ENCODE assay signal across 27 cellular contexts in genomic region chr7:69714886-69715571, GRCh38.
A peak's percentile ranks its signal among the peaks of the same experiment; 100 is the strongest.
DNase-seq lines count a peak whose midpoint lies in the region; ATAC-seq and TF ChIP-seq lines count a peak whose summit lies in the region.
"Had no signal": no experiment of that assay in that cellular context is flagged by ENCODE, and none has a peak within 500 bp of the region (broad histone marks: within the 10 kb centered on the region; RNA-seq: fewer than 3 reads in every experiment).

No MANE protein-coding gene starts in this region.

- H3K27me3 ChIP-seq in smooth muscle cell (ENCODE audit: low read depth), result peaks cover 20% of the 10 kb centered on the region
- H3K27me3 ChIP-seq: BLaER1, sigmoid colon, thyroid gland had no signal

- POLR2A ChIA-PET in activated CD4-positive, alpha-beta T cell treated with anti-CD3 and anti-CD28 coated beads, Interleukin-2, amount 10 ng/mL, durations not matched to agents 7 days and 5 days (lab: Charles Lee), result interaction anchor here (0.6 kb wide), 1 partner anchor 158 kb away, joined by 4 read pairs; no protein-coding TSS in a partner anchor

- H2AFZ ChIP-seq in smooth muscle cell (ENCODE audit: low read depth), result no peak overlapping the region

- peak overlapping the region; percentile 30 for H3K4me2 ChIP-seq in smooth muscle cell
- H3K4me2 ChIP-seq: BLaER1 had no signal

- CTCF ChIA-PET in activated CD4-positive, alpha-beta T cell treated with anti-CD3 and anti-CD28 coated beads, Interleukin-2, amount 10 ng/mL, durations not matched to agents 7 days and 5 days (lab: Charles Lee), result no interaction called here

- H3K4me3 ChIP-seq in smooth muscle cell, result no peak overlapping the region
- H3K4me3 ChIP-seq: BLaER1, sigmoid colon, thyroid gland had no signal

- peaks cover 2% of the 10 kb centered on the region for H3K27me3 Mint-ChIP-seq in activated CD4-positive, alpha-beta T cell treated with anti-CD3 and anti-CD28 coated beads, Interleukin-2, amount 10 ng/mL, durations not matched to agents 7 days and 5 days
- H3K27me3 Mint-ChIP-seq: IgD-negative memory B cell had no signal

- DNase-seq in smooth muscle cell (lab: John Stamatoyannopoulos, UW; ENCODE audit: unreplicated experiment), result no peak
- DNase-seq in hepatic stellate cell (ENCODE audit: low spot score), result no peak
- no peak for DNase-seq in activated CD4-positive, alpha-beta T cell treated with anti-CD3 and anti-CD28 coated beads, Interleukin-2, amount 10 ng/mL, durations not matched to agents 7 days and 5 days
- DNase-seq: activated CD4-positive, alpha-beta memory T cell treated with anti-CD3 and anti-CD28 coated beads, Interleukin-2, amount 10 ng/mL, durations not matched to agents 7 days and 5 days; activated CD4-positive, alpha-beta T cell treated with anti-CD3 and anti-CD28 coated beads for 1 hour; activated CD8-positive, alpha-beta memory T cell treated with anti-CD3 and anti-CD28 coated beads, Interleukin-2, amount 50 U/mL, for 4 hours; amygdala; DMS53; HCEC 1CT; immature natural killer cell; NCI-H1048; NCI-H1694; NCI-H2171 treated with DMSO at 0.1 percent for 48 hours; NCI-H510A; sigmoid colon; stimulated activated CD4-positive, alpha-beta T cell treated with anti-CD3 and anti-CD28 coated beads, Interleukin-4, amount 100 ng/mL, for 24 hours; thyroid gland had no signal

- no peak overlapping the region for H3K4me3 Mint-ChIP-seq in activated CD4-positive, alpha-beta T cell treated with anti-CD3 and anti-CD28 coated beads, Interleukin-2, amount 10 ng/mL, durations not matched to agents 7 days and 5 days
- H3K4me3 Mint-ChIP-seq: activated CD4-positive, alpha-beta memory T cell treated with anti-CD3 and anti-CD28 coated beads, Interleukin-2, amount 10 ng/mL, durations not matched to agents 7 days and 5 days; activated naive CD4-positive, alpha-beta T cell treated with anti-CD3 and anti-CD28 coated beads, Interleukin-2, amount 50 U/mL, for 24 hours; activated T-helper 1 cell treated with anti-CD3 and anti-CD28 coated beads, Interleukin-12 subunit alpha, Interleukin-12 subunit beta, Interleukin-2, Interleukin-4 antibody, amounts not matched to agents 30 ng/mL and 10 ng/mL and 1 ng/mL, durations not matched to agents 14 hours and 24 hours and 36 hours; IgD-negative memory B cell; immature natural killer cell; natural killer cell treated with Interleukin-12 subunit alpha and Interleukin-12 subunit beta and Interleukin-15 and Interleukin-18, amount 100 ng/mL, for 72 hours; T-helper 2 cell treated with Interferon-gamma antibody and Interleukin-4, amounts not matched to agents 5 μg/mL and 100 μg/mL, for 36 hours had no signal

- TF ChIP-seq CTCF in smooth muscle cell (IDR thresholded peaks at IDR 0.05; ENCODE audit: borderline replicate concordance, insufficient read depth, poor library complexity, severe bottlenecking), result no peak

- H3K27ac Mint-ChIP-seq in activated CD4-positive, alpha-beta T cell treated with anti-CD3 and anti-CD28 coated beads, Interleukin-2, amount 10 ng/mL, durations not matched to agents 7 days and 5 days, result no peak overlapping the region
- H3K27ac Mint-ChIP-seq: activated CD4-positive, alpha-beta memory T cell treated with anti-CD3 and anti-CD28 coated beads, Interleukin-2, amount 10 ng/mL, durations not matched to agents 7 days and 5 days; activated naive CD4-positive, alpha-beta T cell treated with anti-CD3 and anti-CD28 coated beads, Interleukin-2, amount 50 U/mL, for 24 hours; activated T-helper 1 cell treated with anti-CD3 and anti-CD28 coated beads, Interleukin-12 subunit alpha, Interleukin-12 subunit beta, Interleukin-2, Interleukin-4 antibody, amounts not matched to agents 30 ng/mL and 10 ng/mL and 1 ng/mL, durations not matched to agents 14 hours and 24 hours and 36 hours; IgD-negative memory B cell; immature natural killer cell; natural killer cell treated with Interleukin-12 subunit alpha and Interleukin-12 subunit beta and Interleukin-15 and Interleukin-18, amount 100 ng/mL, for 72 hours; T-helper 2 cell treated with Interferon-gamma antibody and Interleukin-4, amounts not matched to agents 5 μg/mL and 100 μg/mL, for 36 hours had no signal

- no peaks in the 10 kb centered on the region for H3K9me3 Mint-ChIP-seq in activated CD4-positive, alpha-beta T cell treated with anti-CD3 and anti-CD28 coated beads, Interleukin-2, amount 10 ng/mL, durations not matched to agents 7 days and 5 days
- H3K9me3 Mint-ChIP-seq: activated CD4-positive, alpha-beta memory T cell treated with anti-CD3 and anti-CD28 coated beads, Interleukin-2, amount 10 ng/mL, durations not matched to agents 7 days and 5 days; activated naive CD4-positive, alpha-beta T cell treated with anti-CD3 and anti-CD28 coated beads, Interleukin-2, amount 50 U/mL, for 24 hours; activated T-helper 1 cell treated with anti-CD3 and anti-CD28 coated beads, Interleukin-12 subunit alpha, Interleukin-12 subunit beta, Interleukin-2, Interleukin-4 antibody, amounts not matched to agents 30 ng/mL and 10 ng/mL and 1 ng/mL, durations not matched to agents 14 hours and 24 hours and 36 hours; immature natural killer cell; natural killer cell treated with Interleukin-12 subunit alpha and Interleukin-12 subunit beta and Interleukin-15 and Interleukin-18, amount 100 ng/mL, for 72 hours; T-helper 2 cell treated with Interferon-gamma antibody and Interleukin-4, amounts not matched to agents 5 μg/mL and 100 μg/mL, for 36 hours had no signal

- H3K36me3 Mint-ChIP-seq in activated CD4-positive, alpha-beta T cell treated with anti-CD3 and anti-CD28 coated beads, Interleukin-2, amount 10 ng/mL, durations not matched to agents 7 days and 5 days (ENCODE audit: low read depth), result no peaks in the 10 kb centered on the region
- H3K36me3 Mint-ChIP-seq: activated naive CD4-positive, alpha-beta T cell treated with anti-CD3 and anti-CD28 coated beads, Interleukin-2, amount 50 U/mL, for 24 hours; IgD-negative memory B cell; immature natural killer cell; natural killer cell treated with Interleukin-12 subunit alpha and Interleukin-12 subunit beta and Interleukin-15 and Interleukin-18, amount 100 ng/mL, for 72 hours had no signal

- no peak overlapping the region for H3K9ac ChIP-seq in smooth muscle cell (ENCODE audit: low read depth)
- H3K9ac ChIP-seq: BLaER1 had no signal

- peak; percentile 81 for ATAC-seq in GM18498 (IDR thresholded peaks at IDR 0.05; ENCODE audit: unreplicated experiment)
- peak; percentile 65 for ATAC-seq in GM21367 (IDR thresholded peaks at IDR 0.05; ENCODE audit: unreplicated experiment)
- peak; percentile 56 for ATAC-seq in HG03469 (IDR thresholded peaks at IDR 0.05; ENCODE audit: unreplicated experiment)
- no peak for ATAC-seq in GM18505 (IDR thresholded peaks at IDR 0.05; ENCODE audit: unreplicated experiment)
- ATAC-seq: natural killer cell treated with Interleukin-12 subunit alpha and Interleukin-12 subunit beta and Interleukin-15 and Interleukin-18, amount 100 ng/mL, for 72 hours had no signal

- no peaks in the 10 kb centered on the region for H3K4me1 Mint-ChIP-seq in activated CD4-positive, alpha-beta T cell treated with anti-CD3 and anti-CD28 coated beads, Interleukin-2, amount 10 ng/mL, durations not matched to agents 7 days and 5 days
- H3K4me1 Mint-ChIP-seq: activated CD4-positive, alpha-beta memory T cell treated with anti-CD3 and anti-CD28 coated beads, Interleukin-2, amount 10 ng/mL, durations not matched to agents 7 days and 5 days; activated naive CD4-positive, alpha-beta T cell treated with anti-CD3 and anti-CD28 coated beads, Interleukin-2, amount 50 U/mL, for 24 hours; IgD-negative memory B cell; immature natural killer cell had no signal

- TF ChIP-seq POLR2A in GM18505 (IDR thresholded peaks at IDR 0.05; ENCODE audit: borderline replicate concordance, extremely low read depth, insufficient read depth, insufficient read length), result no peak

- no peaks in the 10 kb centered on the region for H3K9me3 ChIP-seq in smooth muscle cell (replicated peaks; ENCODE audit: low read depth)
- H3K9me3 ChIP-seq: BLaER1, sigmoid colon, thyroid gland had no signal

- 41% methylated on average over 2 of the region's 2 CpGs for WGBS in smooth muscle cell (ENCODE audit: low lambda C conversion rate)

- no peak overlapping the region for H3K27ac ChIP-seq in smooth muscle cell (ENCODE audit: low read depth)
- H3K27ac ChIP-seq: BLaER1, sigmoid colon, thyroid gland had no signal

- no peaks in the 10 kb centered on the region for H3K36me3 ChIP-seq in smooth muscle cell (ENCODE audit: low read depth)
- H3K36me3 ChIP-seq: BLaER1, sigmoid colon, thyroid gland had no signal

- H3K79me2 ChIP-seq in smooth muscle cell (ENCODE audit: low read depth), result no peaks in the 10 kb centered on the region

- peaks cover 98% of the 10 kb centered on the region for H4K20me1 ChIP-seq in smooth muscle cell (ENCODE audit: low read depth)

- H3F3A ChIP-seq in smooth muscle cell (ENCODE audit: low read depth), result no peaks in the 10 kb centered on the region

- peaks cover 12% of the 10 kb centered on the region for H3K4me1 ChIP-seq in smooth muscle cell (ENCODE audit: low read depth)
- H3K4me1 ChIP-seq: thyroid gland had no signal
